Comparison of ENCODE assay signal across 1 cellular context in the genomic region with DNA sequence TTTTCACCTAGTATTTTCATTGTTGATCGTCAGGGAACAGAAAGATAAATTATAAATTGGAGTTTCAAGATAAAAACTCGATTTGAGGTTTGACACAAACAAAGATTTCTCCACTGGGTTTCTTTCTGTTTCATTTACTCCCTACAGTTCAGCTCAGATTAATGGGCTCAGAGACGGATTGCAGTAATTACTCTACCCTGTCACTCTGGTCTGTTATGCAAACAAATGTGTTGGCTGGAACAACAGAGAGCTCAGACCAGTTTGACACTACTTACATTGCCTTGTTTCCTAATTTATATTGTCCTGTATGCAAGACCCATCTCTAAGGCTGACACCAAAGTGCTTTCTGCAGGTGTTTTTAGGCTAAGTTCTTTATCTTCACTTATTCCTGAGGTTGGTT.
TF ChIP-seq lines count a peak whose summit lies in the region.

No MANE protein-coding gene starts in this region.

TF ChIP-seq in WTC11, 78 proteins besides CTCF, POLR2A, EP300 and RAD21 (continued from another document):
- TF ChIP-seq AFF4 (CRISPR knock-in tag; IDR thresholded peaks at IDR 0.05; ENCODE audit: borderline replicate concordance), result no peak
- TF ChIP-seq TP53 (CRISPR knock-in tag; IDR thresholded peaks at IDR 0.05), result no peak
- TF ChIP-seq, protein P1, sequence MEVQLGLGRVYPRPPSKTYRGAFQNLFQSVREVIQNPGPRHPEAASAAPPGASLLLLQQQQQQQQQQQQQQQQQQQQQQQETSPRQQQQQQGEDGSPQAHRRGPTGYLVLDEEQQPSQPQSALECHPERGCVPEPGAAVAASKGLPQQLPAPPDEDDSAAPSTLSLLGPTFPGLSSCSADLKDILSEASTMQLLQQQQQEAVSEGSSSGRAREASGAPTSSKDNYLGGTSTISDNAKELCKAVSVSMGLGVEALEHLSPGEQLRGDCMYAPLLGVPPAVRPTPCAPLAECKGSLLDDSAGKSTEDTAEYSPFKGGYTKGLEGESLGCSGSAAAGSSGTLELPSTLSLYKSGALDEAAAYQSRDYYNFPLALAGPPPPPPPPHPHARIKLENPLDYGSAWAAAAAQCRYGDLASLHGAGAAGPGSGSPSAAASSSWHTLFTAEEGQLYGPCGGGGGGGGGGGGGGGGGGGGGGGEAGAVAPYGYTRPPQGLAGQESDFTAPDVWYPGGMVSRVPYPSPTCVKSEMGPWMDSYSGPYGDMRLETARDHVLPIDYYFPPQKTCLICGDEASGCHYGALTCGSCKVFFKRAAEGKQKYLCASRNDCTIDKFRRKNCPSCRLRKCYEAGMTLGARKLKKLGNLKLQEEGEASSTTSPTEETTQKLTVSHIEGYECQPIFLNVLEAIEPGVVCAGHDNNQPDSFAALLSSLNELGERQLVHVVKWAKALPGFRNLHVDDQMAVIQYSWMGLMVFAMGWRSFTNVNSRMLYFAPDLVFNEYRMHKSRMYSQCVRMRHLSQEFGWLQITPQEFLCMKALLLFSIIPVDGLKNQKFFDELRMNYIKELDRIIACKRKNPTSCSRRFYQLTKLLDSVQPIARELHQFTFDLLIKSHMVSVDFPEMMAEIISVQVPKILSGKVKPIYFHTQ (CRISPR knock-in tag; IDR thresholded peaks at IDR 0.05), result no peak
- no peak for TF ChIP-seq OVOL2 (CRISPR knock-in tag; IDR thresholded peaks at IDR 0.05; ENCODE audit: borderline replicate concordance)
- no peak for TF ChIP-seq ZNF121 (CRISPR knock-in tag; IDR thresholded peaks at IDR 0.05)
